Comparison of ENCODE assay signal across 25 cellular contexts in genomic region chr5:33877483-33877882, GRCh38. TPM values are rescaled to one million over a fixed set of nuclear protein-coding genes. Genes with fewer than 3 reads are reported as not detected.
"Had no signal": no experiment of that assay in that cellular context is flagged by ENCODE, and none has a peak within 500 bp of the region (broad histone marks: within the 10 kb centered on the region; RNA-seq: fewer than 3 reads in every experiment).

No MANE protein-coding gene starts in this region.

- H2AFZ ChIP-seq: parathyroid adenoma had no signal

- DNase-seq: activated CD4-positive, alpha-beta T cell treated with anti-CD3 and anti-CD28 coated beads for 1 hour; activated CD4-positive, alpha-beta T cell treated with anti-CD3 and anti-CD28 coated beads, Interleukin-2, amount 50 U/mL, for 1 hour; activated gamma-delta T cell treated with Interleukin-2 at 50 U/mL for 16 hours; activated T-cell treated with anti-CD3 and anti-CD28 coated beads, Interleukin-2, amount 50 U/mL, for 1 hour; colonic mucosa; hippocampal formation; kidney glomerular epithelial cell; naive B cell; nucleus accumbens; right lobe of liver; spleen; stimulated activated CD4-positive, alpha-beta T cell treated with anti-CD3 and anti-CD28 coated beads, Interleukin-4, amount 100 ng/mL, for 24 hours; stimulated activated naive CD4-positive, alpha-beta T cell treated with Interleukin-2 at 50 U/mL for 16 hours; T-helper 9 cell; thyroid gland had no signal

- H3K27ac ChIP-seq: colonic mucosa, parathyroid adenoma, right lobe of liver, spleen, thyroid gland had no signal

- H3K4me1 ChIP-seq: colonic mucosa, esophagus muscularis mucosa, parathyroid adenoma, right lobe of liver, spleen, thyroid gland had no signal

- H3K9ac ChIP-seq: parathyroid adenoma had no signal

- H3K27me3 ChIP-seq: colonic mucosa, esophagus muscularis mucosa, right lobe of liver, spleen, thyroid gland had no signal

- H3K9me3 ChIP-seq: colonic mucosa, esophagus muscularis mucosa, right lobe of liver, thyroid gland had no signal

- H3K79me2 ChIP-seq: parathyroid adenoma had no signal

- H3K36me3 ChIP-seq: colonic mucosa, right lobe of liver, spleen, thyroid gland had no signal

- H3K4me3 ChIP-seq: colonic mucosa, right lobe of liver, spleen, thyroid gland had no signal

- ATAC-seq: right lobe of liver had no signal

RNA-seq across cellular contexts. Expression of gene ADAMTS12, which starts 14.3 kb away (rescaled TPM):
- total RNA-seq: pulmonary artery endothelial cell; T-helper 1 cell treated with Interleukin-12 subunit alpha and Interleukin-12 subunit beta and Interleukin-4 antibody, amounts not matched to agents 30 ng/mL and 1 ng/mL, for 36 hours had no signal

RNA-seq across cellular contexts. Expression of gene RXFP3, which starts 58.7 kb away (rescaled TPM):
- total RNA-seq: astrocyte; colonic mucosa; esophagus muscularis mucosa; lower leg skin; mononuclear cell; pulmonary artery endothelial cell; right lobe of liver; spleen; subcutaneous adipose tissue; T-helper 1 cell treated with Interleukin-12 subunit alpha and Interleukin-12 subunit beta and Interleukin-4 antibody, amounts not matched to agents 30 ng/mL and 1 ng/mL, for 36 hours; thyroid gland; urinary bladder had no signal
- polyA plus RNA-seq: neural cell, spleen, urinary bladder had no signal
